In genomic region chr12:42756841-42757661, GRCh38 we compare ENCODE assay signal across 10 cellular contexts.
A peak's percentile ranks its signal among the peaks of the same experiment; 100 is the strongest.
DNase-seq lines count a peak whose midpoint lies in the region; ATAC-seq, FAIRE-seq and TF ChIP-seq lines count a peak whose summit lies in the region.
"Had no signal": no experiment of that assay in that cellular context is flagged by ENCODE, and none has a peak within 500 bp of the region (broad histone marks: within the 10 kb centered on the region; RNA-seq: fewer than 3 reads in every experiment).

No MANE protein-coding gene starts in this region.

- peaks cover 61% of the 10 kb centered on the region for H3K4me1 Mint-ChIP-seq in nephron progenitor cell
- H3K4me1 Mint-ChIP-seq: activated naive CD8-positive, alpha-beta T cell treated with anti-CD3 and anti-CD28 coated beads for 36 hours had no signal

- no peaks in the 10 kb centered on the region for H3K27me3 ChIP-seq in bronchial epithelial cell (ENCODE audit: control insufficient read depth, insufficient read depth, low read length)

- TF ChIP-seq CTCF in GM13977 (IDR thresholded peaks at IDR 0.05; ENCODE audit: extremely low read depth, insufficient read depth, missing control alignments) (no peak), bronchial epithelial cell (IDR thresholded peaks at IDR 0.05; ENCODE audit: insufficient read depth, low read length, severe bottlenecking) (no peak), nephron progenitor cell (IDR thresholded peaks at IDR 0.05) (no peak)

- no peak overlapping the region for H3K4me3 ChIP-seq in bronchial epithelial cell (ENCODE audit: low read depth, low read length)

- FAIRE-seq in bronchial epithelial cell (lab: Jason Lieb, UNC): peak; percentile 89

- in situ Hi-C loops in GM13977 (cut with MboI; ENCODE audit: low pct_unique_long_range_greater_than_20kb, low sequenced_read_pairs, unreplicated experiment): no loop called here

- H3K36me3 ChIP-seq in bronchial epithelial cell (ENCODE audit: control insufficient read depth, insufficient read depth, low read length): no peaks in the 10 kb centered on the region

- H3K4me3 Mint-ChIP-seq in nephron progenitor cell: peak overlapping the region; percentile 6
- H3K4me3 Mint-ChIP-seq: activated naive CD8-positive, alpha-beta T cell treated with anti-CD3 and anti-CD28 coated beads for 36 hours had no signal

- no peaks in the 10 kb centered on the region for H3K27me3 Mint-ChIP-seq in nephron progenitor cell (ENCODE audit: low read depth, poor library complexity)
- H3K27me3 Mint-ChIP-seq: activated naive CD8-positive, alpha-beta T cell treated with anti-CD3 and anti-CD28 coated beads for 36 hours had no signal

- peaks cover 19% of the 10 kb centered on the region for H3K9me3 Mint-ChIP-seq in nephron progenitor cell
- peaks cover 0 to 4% of the 10 kb centered on the region in 2 donors for H3K9me3 Mint-ChIP-seq in activated naive CD4-positive, alpha-beta T cell treated with anti-CD3 and anti-CD28 coated beads, Interleukin-2, amount 50 U/mL, for 72 hours
- H3K9me3 Mint-ChIP-seq: activated naive CD8-positive, alpha-beta T cell treated with anti-CD3 and anti-CD28 coated beads for 36 hours had no signal

- peaks cover 21% of the 10 kb centered on the region for H3K36me3 Mint-ChIP-seq in nephron progenitor cell (ENCODE audit: low read depth)
- no peaks in the 10 kb centered on the region for H3K36me3 Mint-ChIP-seq in activated naive CD4-positive, alpha-beta T cell treated with anti-CD3 and anti-CD28 coated beads, Interleukin-2, amount 50 U/mL, for 72 hours
- H3K36me3 Mint-ChIP-seq: activated naive CD8-positive, alpha-beta T cell treated with anti-CD3 and anti-CD28 coated beads for 36 hours had no signal

- H3K27ac Mint-ChIP-seq in nephron progenitor cell: peak overlapping the region; percentile 96
- no peak overlapping the region for H3K27ac Mint-ChIP-seq in activated naive CD4-positive, alpha-beta T cell treated with anti-CD3 and anti-CD28 coated beads, Interleukin-2, amount 50 U/mL, for 72 hours
- H3K27ac Mint-ChIP-seq: activated naive CD8-positive, alpha-beta T cell treated with anti-CD3 and anti-CD28 coated beads for 36 hours had no signal

- ATAC-seq in HG03442 (IDR thresholded peaks at IDR 0.05; ENCODE audit: unreplicated experiment) (peak; percentile 64), GM19328 (IDR thresholded peaks at IDR 0.05; ENCODE audit: unreplicated experiment) (no peak)
- no peak for ATAC-seq in activated naive CD4-positive, alpha-beta T cell treated with anti-CD3 and anti-CD28 coated beads, Interleukin-2, amount 50 U/mL, for 72 hours

- DNase-seq in GM13977 (ENCODE audit: low spot score) (peak; percentile 7), bronchial epithelial cell (ENCODE audit: low read depth) (peak; percentile 93), nephron progenitor cell (peak; percentile 39), NCI-H1930 (lab: John Stamatoyannopoulos, UW) (no peak)
- DNase-seq in activated naive CD4-positive, alpha-beta T cell treated with Interleukin-2 at 50 U/mL for 16 hours: no peak
- no peak for DNase-seq in activated naive CD4-positive, alpha-beta T cell treated with anti-CD3 and anti-CD28 coated beads, Interleukin-2, amount 50 U/mL, for 72 hours (ENCODE audit: low spot score in 2 of 2)
- DNase-seq: activated naive CD8-positive, alpha-beta T cell treated with anti-CD3 and anti-CD28 coated beads for 36 hours; NCI-H748 treated with DMSO at 0.1 percent for 48 hours had no signal

Comparison
In these comparisons a context has a peak if more than half of its experiments do, and no peak if none do; other contexts are left out.
1. DNase-seq: peak in GM13977 (single experiment), bronchial epithelial cell (single experiment) and nephron progenitor cell (single experiment); none in activated naive CD4-positive, alpha-beta T cell treated with Interleukin-2 at 50 U/mL for 16 hours (single experiment), NCI-H1930 (0 of 2) and activated naive CD4-positive, alpha-beta T cell treated with anti-CD3 and anti-CD28 coated beads, Interleukin-2, amount 50 U/mL, for 72 hours (0 of 2).